ENCODE assay signal across 8 cellular contexts in genomic region chr19:17703823-17704463, GRCh38. TPM values are rescaled to one million over a fixed set of nuclear protein-coding genes. Genes with fewer than 3 reads are reported as not detected.
A peak's percentile ranks its signal among the peaks of the same experiment; 100 is the strongest.
DNase-seq lines count a peak whose midpoint lies in the region; ATAC-seq, FAIRE-seq and TF ChIP-seq lines count a peak whose summit lies in the region.

No MANE protein-coding gene starts in this region.

- FAIRE-seq in A549 (lab: Jason Lieb, UNC): no peak
- FAIRE-seq in bronchial epithelial cell (lab: Jason Lieb, UNC): no peak

- H3K27me3 Mint-ChIP-seq in activated B cell treated with CpG ODN at 0.5 μM for 24 hours: peaks cover 8% of the 10 kb centered on the region

- intact Hi-C loops in HCT116 (cut with micrococcal nuclease): loop anchor here (5.0 kb wide), 2 partner anchors 73 to 153 kb away; partner anchors contain the start of gene RPL18A
- intact Hi-C loops in activated B cell treated with CpG ODN at 0.5 μM for 24 hours (cut with micrococcal nuclease): loop anchor here (1.0 to 2.0 kb wide), 4 partner anchors 62 to 229 kb away; partner anchors contain the start of gene CCDC124
- intact Hi-C loops in left lung (cut with DNase I): loop anchor here in 1 of 2 donors (5.0 kb wide), 1 partner anchor 63 kb away; no protein-coding TSS in a partner anchor

- ATAC-seq in A549: peak in 1 of 2 experiments; percentile 69; a peak in 3 of 6 replicates
- ATAC-seq in HCT116: peak; percentile 84
- peak; percentile 97 for ATAC-seq in activated B cell treated with CpG ODN at 0.5 μM for 24 hours (ENCODE audit: low read depth)
- ATAC-seq in left lung: peak; percentile 91
- no peak for ATAC-seq in GM21576 (IDR thresholded peaks at IDR 0.05; ENCODE audit: unreplicated experiment)

- CTCF ChIA-PET in A549 (lab: Yijun Ruan, JAX) (interaction anchor here (0.9 to 5.1 kb wide), 4 partner anchors 16 to 71 kb away, joined by 3 to 17 read pairs (median 4); partner anchors contain the start of gene MAP1S), HCT116 (lab: Charles Lee) (interaction anchor here (0.6 to 1.5 kb wide), 7 partner anchors 10 to 70 kb away, joined by 3 to 5 read pairs (median 4); partner anchors contain the start of gene MAP1S), activated B cell treated with CpG ODN at 0.5 μM for 24 hours (lab: Charles Lee) (interaction anchor here (0.7 to 7.0 kb wide), 12 partner anchors 13 to 156 kb away, joined by 3 to 81 read pairs (median 6); partner anchors contain the start of gene RPL18A)

- H3K27ac ChIP-seq in A549: no peak overlapping the region
- H3K27ac ChIP-seq in HCT116 (ENCODE audit: low read depth, low read length): no peak overlapping the region
- no peak overlapping the region for H3K27ac ChIP-seq in left lung

- no peak overlapping the region for H3K27ac Mint-ChIP-seq in activated B cell treated with CpG ODN at 0.5 μM for 24 hours

- H3K9me2 ChIP-seq in HCT116 (ENCODE audit: insufficient read depth): no peaks in the 10 kb centered on the region

- BruUV-seq in HCT116 (replicated peaks; lab: Mats Ljungman, UMichigan): no TSS peak

- POLR2A ChIA-PET in A549 (lab: Yijun Ruan, JAX): no interaction called here
- POLR2A ChIA-PET in HCT116 (lab: Charles Lee): no interaction called here
- POLR2A ChIA-PET in activated B cell treated with CpG ODN at 0.5 μM for 24 hours (lab: Charles Lee): interaction anchor here (1.5 to 2.3 kb wide), 3 partner anchors 63 to 155 kb away, joined by 5 to 6 read pairs (median 6); partner anchors contain the start of gene RPL18A

- peak; percentile 42 for TF ChIP-seq CTCF in A549 (IDR thresholded peaks at IDR 0.05)
- peak; percentile 64 to 93 (median 91) for TF ChIP-seq CTCF in HCT116 (IDR thresholded peaks at IDR 0.05 in 2 of 3, conservative IDR thresholded peaks at IDR 0.05 in 1 of 3; ENCODE audit: borderline replicate concordance in 1 of 3, insufficient read depth in 1 of 3, low read depth in 2 of 3, low read length in 2 of 3)
- TF ChIP-seq CTCF in activated B cell treated with CpG ODN at 0.5 μM for 24 hours (IDR thresholded peaks at IDR 0.05): peak; percentile 64
- TF ChIP-seq CTCF in bronchial epithelial cell (IDR thresholded peaks at IDR 0.05; ENCODE audit: insufficient read depth, low read length, severe bottlenecking): peak; percentile 82
- TF ChIP-seq CTCF in left lung (IDR thresholded peaks at IDR 0.05): peak; percentile 91 to 92

- H3K4me3 ChIP-seq in A549 (no peak overlapping the region), HCT116 (replicated peaks in 1 of 2; ENCODE audit: low read depth in 1 of 2, low read length in 2 of 2) (no peak overlapping the region), bronchial epithelial cell (ENCODE audit: low read depth, low read length) (no peak overlapping the region), left lung (no peak overlapping the region)

- H3K4me1 ChIP-seq in A549 (no peaks in the 10 kb centered on the region), HCT116 (ENCODE audit: control insufficient read depth in 1 of 2, insufficient read depth in 2 of 2, low read length in 2 of 2) (no peaks in the 10 kb centered on the region), left lung (no peaks in the 10 kb centered on the region)

- no peaks in the 10 kb centered on the region for H3K36me3 Mint-ChIP-seq in activated B cell treated with CpG ODN at 0.5 μM for 24 hours (ENCODE audit: low read depth)

- no peaks in the 10 kb centered on the region for H4K20me1 ChIP-seq in HCT116 (ENCODE audit: insufficient read depth)

- H3K9me3 Mint-ChIP-seq in activated B cell treated with CpG ODN at 0.5 μM for 24 hours: no peaks in the 10 kb centered on the region

- peak; percentile 23 to 44; a peak in 3 of 5 replicates for TF ChIP-seq RAD21 in A549 (conservative IDR thresholded peaks at IDR 0.05 in 1 of 2, IDR thresholded peaks at IDR 0.05 in 1 of 2)
- TF ChIP-seq RAD21 in HCT116 (IDR thresholded peaks at IDR 0.05; ENCODE audit: low read depth): peak; percentile 70

- H3K9me3 ChIP-seq in A549 (no peaks in the 10 kb centered on the region), HCT116 (ENCODE audit: control insufficient read depth in 1 of 2, insufficient read depth in 1 of 2, low read depth in 1 of 2, low read length in 2 of 2) (no peaks in the 10 kb centered on the region), left lung (no peaks in the 10 kb centered on the region)

- no peak overlapping the region for H3K4me2 ChIP-seq in A549
- H3K4me2 ChIP-seq in HCT116 (ENCODE audit: low read length): no peak overlapping the region

- H2AFZ ChIP-seq in HCT116 (ENCODE audit: low read depth, low read length, poor library complexity, severe bottlenecking): no peak overlapping the region

- H3K4me1 Mint-ChIP-seq in activated B cell treated with CpG ODN at 0.5 μM for 24 hours: peaks cover 2% of the 10 kb centered on the region

- DNase-seq in A549 (ENCODE audit: low read depth in 1 of 2, low spot score in 1 of 2) (peak in 1 of 2 experiments; percentile 40), HCT116 (ENCODE audit: low read depth, low spot score) (peak; percentile 64), activated B cell treated with CpG ODN at 0.5 μM for 24 hours (peak; percentile 70), bronchial epithelial cell (ENCODE audit: low read depth) (peak; percentile 15), left lung (peak in 1 of 2 donors; percentile 89), hepatic stellate cell (ENCODE audit: low spot score) (no peak)
- DNase-seq in stimulated activated CD8-positive, alpha-beta memory T cell treated with anti-CD3 and anti-CD28 coated beads, Interleukin-12 subunit alpha, Interleukin-12 subunit beta, amount 100 ng/mL, for 4 hours (ENCODE audit: low read depth): peak; percentile 33

- H3K4me3 Mint-ChIP-seq in activated B cell treated with CpG ODN at 0.5 μM for 24 hours: no peak overlapping the region

- H3K27me3 ChIP-seq in HCT116 (ENCODE audit: insufficient read depth, low read length) (no peaks in the 10 kb centered on the region), bronchial epithelial cell (ENCODE audit: control insufficient read depth, insufficient read depth, low read length) (no peaks in the 10 kb centered on the region), left lung (peaks cover 0 to 45% of the 10 kb centered on the region in 2 donors)

- TF ChIP-seq EP300 in A549 (IDR thresholded peaks at IDR 0.05): no peak

- WGBS in A549 (ENCODE audit: missing lambda C conversion rate): 65% methylated on average over 7 of the region's 11 CpGs

- H3K36me3 ChIP-seq in HCT116 (ENCODE audit: control insufficient read depth in 1 of 2, insufficient read depth in 2 of 2, low read length in 2 of 2) (no peaks in the 10 kb centered on the region), bronchial epithelial cell (ENCODE audit: control insufficient read depth, insufficient read depth, low read length) (no peaks in the 10 kb centered on the region), left lung (no peaks in the 10 kb centered on the region)

- H3K9ac ChIP-seq in HCT116 (ENCODE audit: low read length): no peak overlapping the region

- TF ChIP-seq POLR2A in A549 (IDR thresholded peaks at IDR 0.05; ENCODE audit: low read length) (no peak), HCT116 (IDR thresholded peaks at IDR 0.05; ENCODE audit: borderline replicate concordance, extremely low read depth, insufficient read depth, insufficient read length) (no peak)

- H3K79me2 ChIP-seq in HCT116 (ENCODE audit: insufficient read depth, low read length): no peaks in the 10 kb centered on the region

- RAD21 ChIA-PET in HCT116 (lab: Charles Lee; ENCODE audit: low non-redundant PET in 1 of 2, low total read pairs in 2 of 2, uncharacterized antibody in 2 of 2, unreplicated experiment in 2 of 2): interaction anchor here (0.9 to 1.6 kb wide), 2 partner anchors 63 kb away, joined by 3 read pairs; no protein-coding TSS in a partner anchor

TF ChIP-seq in A549, 52 proteins besides CTCF, POLR2A, EP300 and RAD21 (continues in another document):
- TF ChIP-seq ZSCAN20 (CRISPR knock-in tag; IDR thresholded peaks at IDR 0.05): no peak

TF ChIP-seq in HCT116, 20 proteins besides CTCF, POLR2A, EP300 and RAD21 (continues in another document):
- TF ChIP-seq ELF1 (IDR thresholded peaks at IDR 0.05; ENCODE audit: borderline replicate concordance, low read depth) (no peak), ZNF274 (IDR thresholded peaks at IDR 0.05; ENCODE audit: low read depth, low read length) (no peak), ATF3 (IDR thresholded peaks at IDR 0.05) (no peak)

RNA-seq across cellular contexts. Expression of gene MAP1S, which starts 15.3 kb away (rescaled TPM):
- polyA plus RNA-seq in A549 (2011; rRNA removed) (8.3 and 10.6 TPM in 2 replicates), A549 (2017; fragmentation: RNase III; extraction: RNeasy Plus Mini Kit Qiagen cat#74134 plus additional on column Dnase treatment) (23.2 to 26.9 TPM (median 26.4 TPM) in 3 replicates)
- polyA plus RNA-seq in A549 (2012; cell fraction: cytosol; rRNA removed): 29.2 and 30.3 TPM in 2 replicates
- 56.0 and 85.3 TPM in 2 replicates for polyA plus RNA-seq in A549 (2012; cell fraction: nucleus; rRNA removed)
- polyA minus RNA-seq in A549 (2011; rRNA and poly(A)+ RNA removed): 19.2 and 23.6 TPM in 2 replicates
- total RNA-seq in HCT116 (2021; ENCODE audit: unreplicated experiment) (80.8 TPM), activated B cell treated with CpG ODN at 0.5 μM for 24 hours (65.6 and 80.5 TPM in 2 replicates), bronchial epithelial cell (3.7 and 15.9 TPM in 2 replicates), left lung (10 to 100 TPM; 65.1 to 82.2 TPM)
- polyA plus RNA-seq in HCT116 (2012): 81.9 and 125 TPM in 2 replicates

RNA-seq across cellular contexts. Expression of gene UNC13A, which starts 15.8 kb away (rescaled TPM):
- polyA plus RNA-seq in A549 (2011; rRNA removed) (4.2 and 5.5 TPM in 2 replicates), A549 (2017; fragmentation: RNase III; extraction: RNeasy Plus Mini Kit Qiagen cat#74134 plus additional on column Dnase treatment) (2.6 to 3.1 TPM (median 2.8 TPM) in 3 replicates)
- polyA plus RNA-seq in A549 (2012; cell fraction: cytosol; rRNA removed): 0.83 and 1.1 TPM in 2 replicates
- 3.4 and 3.9 TPM in 2 replicates for polyA plus RNA-seq in A549 (2012; cell fraction: nucleus; rRNA removed)
- 6.7 and 8.2 TPM in 2 replicates for polyA minus RNA-seq in A549 (2011; rRNA and poly(A)+ RNA removed)
- total RNA-seq in HCT116 (2021; ENCODE audit: unreplicated experiment) (29.0 TPM), activated B cell treated with CpG ODN at 0.5 μM for 24 hours (0.02 and 0.04 TPM in 2 replicates), bronchial epithelial cell (under 0.01 TPM in 1 of 2 replicates, not detected in the other), left lung (under 1 TPM; 0.15 to 0.37 TPM)
- 9.4 and 16.6 TPM in 2 replicates for polyA plus RNA-seq in HCT116 (2012)

RNA-seq across cellular contexts. Expression of gene FCHO1, which starts 47.3 kb away (rescaled TPM):
- polyA plus RNA-seq in A549 (2011; rRNA removed): 1.7 and 2.2 TPM in 2 replicates
- polyA plus RNA-seq in A549 (2012; cell fraction: cytosol; rRNA removed): 4.2 and 6.1 TPM in 2 replicates
- polyA plus RNA-seq in A549 (2012; cell fraction: nucleus; rRNA removed): 9.9 and 11.3 TPM in 2 replicates
- 13.1 to 14.3 TPM (median 13.6 TPM) in 3 replicates for polyA plus RNA-seq in A549 (2017; fragmentation: RNase III; extraction: RNeasy Plus Mini Kit Qiagen cat#74134 plus additional on column Dnase treatment)
- polyA minus RNA-seq in A549 (2011; rRNA and poly(A)+ RNA removed): 3.3 and 4.6 TPM in 2 replicates
- 28.1 TPM for total RNA-seq in HCT116 (2021; ENCODE audit: unreplicated experiment)
- polyA plus RNA-seq in HCT116 (2012): 36.8 and 37.2 TPM in 2 replicates
- 81.8 and 103 TPM in 2 replicates for total RNA-seq in activated B cell treated with CpG ODN at 0.5 μM for 24 hours
- 0.26 and 0.90 TPM in 2 replicates for total RNA-seq in bronchial epithelial cell
- total RNA-seq in left lung: 10 to 100 TPM in 1 of 2 donors, 1 to 10 TPM in 1; 3.0 to 12.7 TPM

Comparison
In these comparisons a context has a peak if more than half of its experiments do, and no peak if none do; other contexts are left out.
1. RNA of gene UNC13A, which starts 15.8 kb away (total RNA-seq): 29.0 TPM in HCT116 (single experiment); 0.15 to 0.37 TPM in left lung, 0.02 to 0.04 TPM in activated B cell treated with CpG ODN at 0.5 μM for 24 hours and under 0.01 TPM in bronchial epithelial cell; every median in the first group is over 10 times any median in the second.
2. Of the 6 proteins assayed by ChIP-seq in both A549 and HCT116: peak only in A549: none; only in HCT116: none; in both: CTCF and RAD21; in neither: 4.
3. Peak in every context shown above with its lines, with median percentiles within 50 percentile points of each other: CTCF ChIP-seq.